In the genomic region with DNA sequence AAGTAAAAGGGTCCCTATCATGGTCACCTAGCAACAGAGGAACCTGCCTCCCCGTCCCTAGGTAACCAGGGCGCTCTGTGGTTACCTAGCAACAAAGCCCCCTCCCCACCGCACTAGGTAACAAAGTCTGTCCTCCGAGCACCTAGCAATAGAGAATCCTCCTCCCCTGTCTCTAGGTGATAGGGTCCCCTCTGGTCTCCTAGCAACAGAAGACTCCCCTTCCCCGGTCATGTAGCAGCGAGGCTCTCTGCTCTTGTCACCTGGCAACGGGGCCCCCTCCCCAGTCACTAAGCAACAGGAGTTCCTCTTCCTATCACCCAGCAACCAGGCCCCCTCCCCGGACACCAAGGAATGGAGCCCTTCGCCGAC, we compare ENCODE assay signal across 8 cellular contexts. TPM values are rescaled to one million over a fixed set of nuclear protein-coding genes. Genes with fewer than 3 reads are reported as not detected.
DNase-seq lines count a peak whose midpoint lies in the region; ATAC-seq and TF ChIP-seq lines count a peak whose summit lies in the region.

No MANE protein-coding gene starts in this region.

- H3K23ac ChIP-seq in mesenchymal stem cell (ENCODE audit: low read length in 2 of 2) = no peak overlapping the region

- H2BK12ac ChIP-seq in mesenchymal stem cell (ENCODE audit: low read length in 2 of 2) = no peak overlapping the region

- peak overlapping the region; percentile 8 for H2AFZ ChIP-seq in mesenchymal stem cell (ENCODE audit: low read depth, low read length)

- H3K27me3 ChIP-seq in body of pancreas (no peaks in the 10 kb centered on the region), mesenchymal stem cell (ENCODE audit: control insufficient read depth in 1 of 2, insufficient read depth in 1 of 2, low read length in 2 of 2) (peaks cover 0 to 9% of the 10 kb centered on the region in 2 experiments)

- H3K4me1 ChIP-seq in body of pancreas (peaks cover 9% of the 10 kb centered on the region), mesenchymal stem cell (ENCODE audit: control insufficient read depth, insufficient read depth, low read depth, low read length) (peaks cover 22% of the 10 kb centered on the region)

- H3K4me3 ChIP-seq in body of pancreas (peak overlapping the region; percentile 41 to 87), mesenchymal stem cell (ENCODE audit: insufficient read depth in 1 of 2, low read depth in 1 of 2, low read length in 2 of 2) (peak overlapping the region; percentile 70 to 99)

- no peak overlapping the region for H2BK5ac ChIP-seq in mesenchymal stem cell (ENCODE audit: low read depth, low read length, poor library complexity, severe bottlenecking)

- intact Hi-C loops in body of pancreas (cut with DNase I) = loop anchor here (10.0 kb wide), 1 partner anchor 604 kb away; no protein-coding TSS in a partner anchor

- no peak for TF ChIP-seq POLR2A in body of pancreas (IDR thresholded peaks at IDR 0.05)

- peak overlapping the region; percentile 54 for H4K91ac ChIP-seq in mesenchymal stem cell (ENCODE audit: low read length)

- H3K9me3 ChIP-seq in body of pancreas (no peaks in the 10 kb centered on the region), mesenchymal stem cell (ENCODE audit: control insufficient read depth, low read length) (no peaks in the 10 kb centered on the region)

- TF ChIP-seq CTCF in body of pancreas (IDR thresholded peaks at IDR 0.05) = no peak

- H3K9ac ChIP-seq in mesenchymal stem cell (ENCODE audit: low read length) = peak overlapping the region; percentile 98

- H3K79me1 ChIP-seq in mesenchymal stem cell (replicated peaks; ENCODE audit: low read length, poor library complexity, severe bottlenecking) = peaks cover 10% of the 10 kb centered on the region

- H3K36me3 ChIP-seq in body of pancreas (replicated peaks in 1 of 2; ENCODE audit: insufficient read depth in 1 of 2, low read depth in 2 of 2) = no peaks in the 10 kb centered on the region
- peaks cover 0 to 16% of the 10 kb centered on the region in 2 experiments for H3K36me3 ChIP-seq in mesenchymal stem cell (ENCODE audit: control insufficient read depth in 1 of 2, insufficient read depth in 2 of 2, low read depth in 1 of 2, low read length in 2 of 2)

- H3K14ac ChIP-seq in mesenchymal stem cell (ENCODE audit: low read length in 2 of 2) = peak overlapping the region in 1 of 2 experiments; percentile 37

- peak overlapping the region; percentile 27 for H2BK120ac ChIP-seq in mesenchymal stem cell (ENCODE audit: low read depth, low read length)

- H3K18ac ChIP-seq in mesenchymal stem cell (ENCODE audit: low read depth in 1 of 2, low read length in 2 of 2) = peak overlapping the region; percentile 52 to 81

- H3K27ac ChIP-seq in body of pancreas (peak overlapping the region in 3 of 4 donors; percentile 34 to 56 (median 53)), mesenchymal stem cell (ENCODE audit: low read length, poor library complexity, severe bottlenecking) (no peak overlapping the region)

- H3K4me2 ChIP-seq in mesenchymal stem cell (ENCODE audit: low read length, poor library complexity, severe bottlenecking) = peak overlapping the region; percentile 62

- whole genome bisulfite sequencing in body of pancreas, 2 donors = 4 to 13% methylated on average over 3 to 10 of the region's 10 CpGs
- WGBS in mesenchymal stem cell = 7% methylated on average over 10 of the region's 10 CpGs

- peak; percentile 48 for DNase-seq in NCI-H187 treated with DMSO at 0.1 percent for 48 hours (lab: John Stamatoyannopoulos, UW)
- DNase-seq in body of pancreas = no peak
- no peak for DNase-seq in mesenchymal stem cell
- DNase-seq in stimulated activated CD4-positive, alpha-beta T cell treated with anti-CD3 and anti-CD28 coated beads, Interleukin-2, amount 100 ng/mL, for 48 hours = no peak
- DNase-seq in effector CD4-positive, alpha-beta T cell = no peak

- H3K4ac ChIP-seq in mesenchymal stem cell (ENCODE audit: low read depth in 1 of 2, low read length in 2 of 2) = peak overlapping the region; percentile 48 to 91

- peak overlapping the region; percentile 33 for H2AK5ac ChIP-seq in mesenchymal stem cell (ENCODE audit: low read length, severe bottlenecking)

- ATAC-seq in GM18868 (IDR thresholded peaks at IDR 0.05; ENCODE audit: unreplicated experiment) (peak; percentile 29), body of pancreas (no peak), GM19455 (IDR thresholded peaks at IDR 0.05; ENCODE audit: unreplicated experiment) (no peak), GM19395 (IDR thresholded peaks at IDR 0.05; ENCODE audit: unreplicated experiment) (no peak)

- no peak overlapping the region for H2BK15ac ChIP-seq in mesenchymal stem cell (ENCODE audit: low read depth, poor library complexity, severe bottlenecking)

- H4K8ac ChIP-seq in mesenchymal stem cell (ENCODE audit: low read length) = peak overlapping the region; percentile 41

RNA-seq across cellular contexts. Expression of gene JOSD2, which starts 0.3 kb away (rescaled TPM):
- 1 to 10 TPM; 5.6 to 7.5 TPM for total RNA-seq in body of pancreas
- 29.7 TPM for polyA plus RNA-seq in mesenchymal stem cell (2013, experiment 1 of 2)
- polyA plus RNA-seq in mesenchymal stem cell (2013, experiment 2 of 2) = 30.2 TPM

RNA-seq across cellular contexts. Expression of gene ASPDH, which starts 3.0 kb away (rescaled TPM):
- not detected for total RNA-seq in body of pancreas
- not detected for polyA plus RNA-seq in mesenchymal stem cell (2013, experiment 1 of 2)
- polyA plus RNA-seq in mesenchymal stem cell (2013, experiment 2 of 2) = not detected

RNA-seq across cellular contexts. Expression of gene GARIN5A, which starts 34.0 kb away (rescaled TPM):
- 1 to 10 TPM in 1 of 2 donors, not detected in 1; 1.0 TPM for total RNA-seq in body of pancreas
- polyA plus RNA-seq in mesenchymal stem cell (2013, experiment 1 of 2) = 1.0 TPM
- 0.88 TPM for polyA plus RNA-seq in mesenchymal stem cell (2013, experiment 2 of 2)

RNA-seq across cellular contexts. Expression of gene EMC10, which starts 34.4 kb away (rescaled TPM):
- 10 to 100 TPM; 60.3 to 68.0 TPM for total RNA-seq in body of pancreas
- polyA plus RNA-seq in mesenchymal stem cell (2013, experiment 1 of 2) = 104 TPM
- polyA plus RNA-seq in mesenchymal stem cell (2013, experiment 2 of 2) = 102 TPM

RNA-seq across cellular contexts. Expression of gene LRRC4B, which starts 57.6 kb away (rescaled TPM):
- 10 to 100 TPM in 1 of 2 donors, under 1 TPM in 1; 0.26 to 10.5 TPM for total RNA-seq in body of pancreas
- not detected for polyA plus RNA-seq in mesenchymal stem cell (2013, experiment 1 of 2)
- 0.03 TPM for polyA plus RNA-seq in mesenchymal stem cell (2013, experiment 2 of 2)
